In genomic region chr4:102551946-102552575, GRCh38 we compare ENCODE assay signal across 13 cellular contexts. TPM values are rescaled to one million over a fixed set of nuclear protein-coding genes. Genes with fewer than 3 reads are reported as not detected.
DNase-seq lines count a peak whose midpoint lies in the region; ATAC-seq and TF ChIP-seq lines count a peak whose summit lies in the region.
"Had no signal": no experiment of that assay in that cellular context is flagged by ENCODE, and none has a peak within 500 bp of the region (broad histone marks: within the 10 kb centered on the region; RNA-seq: fewer than 3 reads in every experiment).

No MANE protein-coding gene starts in this region.

- peaks cover 21% of the 10 kb centered on the region for H3K36me3 Mint-ChIP-seq in T-helper 1 cell treated with Interleukin-12 subunit alpha and Interleukin-12 subunit beta and Interleukin-4 antibody, amounts not matched to agents 30 μg/mL and 1 μg/mL, for 36 hours (ENCODE audit: low read depth)
- H3K36me3 Mint-ChIP-seq in activated naive CD8-positive, alpha-beta T cell treated with anti-CD3 and anti-CD28 coated beads, Interleukin-2, amount 50 U/mL, for 24 hours (ENCODE audit: low read depth): peaks cover 56% of the 10 kb centered on the region
- H3K36me3 Mint-ChIP-seq in natural killer cell: no peaks in the 10 kb centered on the region

- intact Hi-C loops in natural killer cell (cut with micrococcal nuclease): loop anchor here (2.0 to 5.0 kb wide), 2 partner anchors 49 to 60 kb away; no protein-coding TSS in a partner anchor

- no peak overlapping the region for H3K27ac Mint-ChIP-seq in T-helper 1 cell treated with Interleukin-12 subunit alpha and Interleukin-12 subunit beta and Interleukin-4 antibody, amounts not matched to agents 30 μg/mL and 1 μg/mL, for 36 hours
- H3K27ac Mint-ChIP-seq in activated naive CD8-positive, alpha-beta T cell treated with anti-CD3 and anti-CD28 coated beads, Interleukin-2, amount 50 U/mL, for 24 hours: peak overlapping the region; percentile 89
- peak overlapping the region; percentile 77 to 86 for H3K27ac Mint-ChIP-seq in natural killer cell

- DNase-seq in T-helper 1 cell (no peak), natural killer cell (no peak), NCI-H1436 treated with DMSO at 0.1 percent for 48 hours (lab: John Stamatoyannopoulos, UW) (no peak), substantia nigra (lab: John Stamatoyannopoulos, UW) (no peak)
- DNase-seq in activated naive CD8-positive, alpha-beta T cell treated with anti-CD3 and anti-CD28 coated beads, Interleukin-2, amount 50 U/mL, for 24 hours: no peak
- DNase-seq: NCI-H2081 treated with DMSO at 0.1 percent for 48 hours; SHP77 treated with DMSO at 0.1 percent for 48 hours; stimulated activated CD4-positive, alpha-beta T cell treated with anti-CD3 and anti-CD28 coated beads, Interleukin-15, amount 100 ng/mL, for 24 hours; transverse colon had no signal

- H3K4me3 Mint-ChIP-seq in T-helper 1 cell treated with Interleukin-12 subunit alpha and Interleukin-12 subunit beta and Interleukin-4 antibody, amounts not matched to agents 30 μg/mL and 1 μg/mL, for 36 hours: peak overlapping the region; percentile 52
- H3K4me3 Mint-ChIP-seq in activated naive CD8-positive, alpha-beta T cell treated with anti-CD3 and anti-CD28 coated beads, Interleukin-2, amount 50 U/mL, for 24 hours: peak overlapping the region; percentile 52
- H3K4me3 Mint-ChIP-seq in natural killer cell: peak overlapping the region; percentile 53

- TF ChIP-seq CTCF in natural killer cell (IDR thresholded peaks at IDR 0.05): no peak

- H3K4me1 Mint-ChIP-seq in T-helper 1 cell treated with Interleukin-12 subunit alpha and Interleukin-12 subunit beta and Interleukin-4 antibody, amounts not matched to agents 30 μg/mL and 1 μg/mL, for 36 hours (ENCODE audit: low read depth): peaks cover 27% of the 10 kb centered on the region
- peaks cover 49% of the 10 kb centered on the region for H3K4me1 Mint-ChIP-seq in activated naive CD8-positive, alpha-beta T cell treated with anti-CD3 and anti-CD28 coated beads, Interleukin-2, amount 50 U/mL, for 24 hours
- peaks cover 32 to 49% of the 10 kb centered on the region in 2 donors for H3K4me1 Mint-ChIP-seq in natural killer cell

- no peaks in the 10 kb centered on the region for H3K9me3 Mint-ChIP-seq in T-helper 1 cell treated with Interleukin-12 subunit alpha and Interleukin-12 subunit beta and Interleukin-4 antibody, amounts not matched to agents 30 μg/mL and 1 μg/mL, for 36 hours
- no peaks in the 10 kb centered on the region for H3K9me3 Mint-ChIP-seq in activated naive CD8-positive, alpha-beta T cell treated with anti-CD3 and anti-CD28 coated beads, Interleukin-2, amount 50 U/mL, for 24 hours
- no peaks in the 10 kb centered on the region for H3K9me3 Mint-ChIP-seq in natural killer cell

- no peak overlapping the region for H3K27ac ChIP-seq in substantia nigra (ENCODE audit: low read depth, low read length, poor library complexity, severe bottlenecking)
- H3K27ac ChIP-seq: transverse colon, VCaP had no signal

- ATAC-seq in HG02938 (IDR thresholded peaks at IDR 0.05; ENCODE audit: unreplicated experiment) (peak; percentile 55), natural killer cell (no peak), HG03571 (IDR thresholded peaks at IDR 0.05; ENCODE audit: unreplicated experiment) (no peak)
- no peak for ATAC-seq in activated naive CD8-positive, alpha-beta T cell treated with anti-CD3 and anti-CD28 coated beads, Interleukin-2, amount 50 U/mL, for 24 hours

- H3K27me3 Mint-ChIP-seq in T-helper 1 cell treated with Interleukin-12 subunit alpha and Interleukin-12 subunit beta and Interleukin-4 antibody, amounts not matched to agents 30 μg/mL and 1 μg/mL, for 36 hours (ENCODE audit: low read depth): no peaks in the 10 kb centered on the region
- no peaks in the 10 kb centered on the region for H3K27me3 Mint-ChIP-seq in activated naive CD8-positive, alpha-beta T cell treated with anti-CD3 and anti-CD28 coated beads, Interleukin-2, amount 50 U/mL, for 24 hours
- H3K27me3 Mint-ChIP-seq in natural killer cell (ENCODE audit: low read depth in 2 of 2): no peaks in the 10 kb centered on the region

RNA-seq across cellular contexts. Expression of gene NFKB1, which starts 50.9 kb away (rescaled TPM):
- 100 to 1,000 TPM; 144 to 235 (median 163) TPM for total RNA-seq in natural killer cell
